Comparison of ENCODE assay signal across 19 cellular contexts in genomic region chr12:91173139-91173538, GRCh38. TPM values are rescaled to one million over a fixed set of nuclear protein-coding genes. Genes with fewer than 3 reads are reported as not detected.
DNase-seq lines count a peak whose midpoint lies in the region; ATAC-seq and TF ChIP-seq lines count a peak whose summit lies in the region.
"Had no signal": no experiment of that assay in that cellular context is flagged by ENCODE, and none has a peak within 500 bp of the region (broad histone marks: within the 10 kb centered on the region; RNA-seq: fewer than 3 reads in every experiment).

No MANE protein-coding gene starts in this region.

- H3K27me3 ChIP-seq in heart right ventricle (no peaks in the 10 kb centered on the region), vagina (no peaks in the 10 kb centered on the region), brain microvascular endothelial cell (replicated peaks) (no peaks in the 10 kb centered on the region)
- H3K27me3 ChIP-seq: BE2C, cardiac muscle cell, Peyer's patch had no signal

- peak overlapping the region in 2 of 5 experiments; percentile 24 to 26 for H3K4me3 Mint-ChIP-seq in brain
- no peak overlapping the region for H3K4me3 Mint-ChIP-seq in nephron progenitor cell
- H3K4me3 Mint-ChIP-seq: activated CD4-positive, alpha-beta memory T cell treated with anti-CD3 and anti-CD28 coated beads for 36 hours; T-helper 2 cell treated with Interferon-gamma antibody and Interleukin-4, amounts not matched to agents 5 μg/mL and 100 μg/mL, for 36 hours had no signal

- H3K27me3 Mint-ChIP-seq in brain, result no peaks in the 10 kb centered on the region
- peaks cover 2% of the 10 kb centered on the region for H3K27me3 Mint-ChIP-seq in nephron progenitor cell (ENCODE audit: low read depth, poor library complexity)

- H3K4me1 Mint-ChIP-seq in brain, result peaks cover 31% of the 10 kb centered on the region
- H3K4me1 Mint-ChIP-seq in nephron progenitor cell, result peaks cover 7% of the 10 kb centered on the region

- peak overlapping the region in 7 of 10 donors; percentile 1 to 52 (median 46) for H3K4me3 ChIP-seq in heart right ventricle
- H3K4me3 ChIP-seq in vagina, result peak overlapping the region; percentile 18 to 51
- no peak overlapping the region for H3K4me3 ChIP-seq in brain microvascular endothelial cell (ENCODE audit: low read depth, low read length)
- H3K4me3 ChIP-seq: cardiac muscle cell, HAP-1, Peyer's patch, SK-N-MC had no signal

- in situ Hi-C loops in brain microvascular endothelial cell (cut with HindIII; ENCODE audit: low pct_ligation_motif_present, low sequenced_read_pairs), result no loop called here

- H3K9me3 Mint-ChIP-seq in brain (peaks cover 0 to 5% (median 4%) of the 10 kb centered on the region in 5 experiments), nephron progenitor cell (no peaks in the 10 kb centered on the region)
- H3K9me3 Mint-ChIP-seq: activated CD4-positive, alpha-beta memory T cell treated with anti-CD3 and anti-CD28 coated beads for 36 hours; T-helper 2 cell treated with Interferon-gamma antibody and Interleukin-4, amounts not matched to agents 5 μg/mL and 100 μg/mL, for 36 hours had no signal

- intact Hi-C loops in heart right ventricle (cut with DNase I), result loop anchor here in 3 of 10 donors (10.0 kb wide), 3 partner anchors 152 to 198 kb away; no protein-coding TSS in a partner anchor
- intact Hi-C loops in vagina (cut with DNase I), result loop anchor here (10.0 kb wide), 1 partner anchor 152 kb away; no protein-coding TSS in a partner anchor

- H3K27ac Mint-ChIP-seq in brain (peak overlapping the region in 3 of 5 experiments; percentile 44 to 74 (median 51)), nephron progenitor cell (peak overlapping the region; percentile 13)
- H3K27ac Mint-ChIP-seq: activated CD4-positive, alpha-beta memory T cell treated with anti-CD3 and anti-CD28 coated beads for 36 hours; T-helper 2 cell treated with Interferon-gamma antibody and Interleukin-4, amounts not matched to agents 5 μg/mL and 100 μg/mL, for 36 hours had no signal

- H3K4me1 ChIP-seq in heart right ventricle (peaks cover 0 to 7% (median 0%) of the 10 kb centered on the region in 9 donors), vagina (peaks cover 7% of the 10 kb centered on the region)
- H3K4me1 ChIP-seq: HAP-1, Peyer's patch had no signal

- H3K36me3 Mint-ChIP-seq in brain (peaks cover 30% of the 10 kb centered on the region), nephron progenitor cell (ENCODE audit: low read depth) (no peaks in the 10 kb centered on the region)
- H3K36me3 Mint-ChIP-seq: activated CD4-positive, alpha-beta memory T cell treated with anti-CD3 and anti-CD28 coated beads for 36 hours had no signal

- TF ChIP-seq POLR2A in vagina (IDR thresholded peaks at IDR 0.05), result no peak

- TF ChIP-seq CTCF in brain (conservative IDR thresholded peaks at IDR 0.05) (no peak), heart right ventricle (IDR thresholded peaks at IDR 0.05) (no peak), nephron progenitor cell (IDR thresholded peaks at IDR 0.05) (no peak), vagina (IDR thresholded peaks at IDR 0.05) (no peak), brain microvascular endothelial cell (IDR thresholded peaks at IDR 0.05; ENCODE audit: low read depth, low read length, missing control alignments) (no peak)

- H3K36me3 ChIP-seq in heart right ventricle, result peaks cover 0 to 22% (median 2%) of the 10 kb centered on the region in 9 donors
- no peaks in the 10 kb centered on the region for H3K36me3 ChIP-seq in vagina
- no peaks in the 10 kb centered on the region for H3K36me3 ChIP-seq in brain microvascular endothelial cell (replicated peaks)
- H3K36me3 ChIP-seq: BE2C, cardiac muscle cell, HAP-1, Peyer's patch, WERI-Rb-1 had no signal

- H3K9me3 ChIP-seq in heart right ventricle, result peaks cover 0 to under 1% (median 0%) of the 10 kb centered on the region in 11 donors
- H3K9me3 ChIP-seq in vagina, result no peaks in the 10 kb centered on the region
- H3K9me3 ChIP-seq: BE2C, HAP-1, Peyer's patch had no signal

- ATAC-seq in heart right ventricle (peak; percentile 44 to 80 (median 74)), HG03469 (IDR thresholded peaks at IDR 0.05; ENCODE audit: unreplicated experiment) (no peak)

- WGBS in heart right ventricle, 2 donors, result 33 to 35% methylated on average over 1 of the region's 1 CpG

- DNase-seq in heart right ventricle (peak in 1 of 2 donors; percentile 38), nephron progenitor cell (no peak), vagina (ENCODE audit: extremely low spot score in 2 of 2) (no peak), brain microvascular endothelial cell (no peak)
- no peak for DNase-seq in activated CD4-positive, CD25-positive, alpha-beta regulatory T cell treated with anti-CD3 and anti-CD28 coated beads, Interleukin-2, amount 50 U/mL, for 72 hours
- DNase-seq: activated CD4-positive, alpha-beta memory T cell treated with anti-CD3 and anti-CD28 coated beads for 36 hours; activated gamma-delta T cell treated with Interleukin-2 at 50 U/mL for 16 hours; BE2C; NK-92 treated with Interleukin-12 subunit alpha and Interleukin-12 subunit beta, amount 100 ng/mL, for 24 hours; Peyer's patch; substantia nigra; WERI-Rb-1 had no signal

- H3K27ac ChIP-seq in heart right ventricle (peak overlapping the region in 8 of 10 donors; percentile 18 to 84 (median 62)), vagina (peak overlapping the region; percentile 93), brain microvascular endothelial cell (no peak overlapping the region)
- H3K27ac ChIP-seq: cardiac muscle cell, Peyer's patch, SK-N-MC, WERI-Rb-1 had no signal

RNA-seq across cellular contexts. Expression of gene DCN, which starts 9.5 kb away (rescaled TPM):
- 55.4 TPM for polyA plus RNA-seq in brain (ENCODE audit: insufficient read depth, low read depth, low replicate concordance)
- total RNA-seq in heart right ventricle, result 1,000 to 10,000 TPM in 1 of 10 donors, 100 to 1,000 TPM in 9; 286 to 1,072 (median 557) TPM
- 100 to 1,000 TPM; 315 to 703 TPM for polyA plus RNA-seq in heart right ventricle
- 1,553 TPM for total RNA-seq in vagina
- total RNA-seq: activated CD4-positive, alpha-beta memory T cell treated with anti-CD3 and anti-CD28 coated beads for 36 hours; dermis microvascular lymphatic vessel endothelial cell had no signal
